In genomic region chr1:213989740-213990472, GRCh38 we compare ENCODE assay signal across 9 cellular contexts. TPM values are rescaled to one million over a fixed set of nuclear protein-coding genes. Genes with fewer than 3 reads are reported as not detected.
DNase-seq lines count a peak whose midpoint lies in the region; ATAC-seq, FAIRE-seq and TF ChIP-seq lines count a peak whose summit lies in the region.
"Had no signal": no experiment of that assay in that cellular context is flagged by ENCODE, and none has a peak within 500 bp of the region (broad histone marks: within the 10 kb centered on the region; RNA-seq: fewer than 3 reads in every experiment).

No MANE protein-coding gene starts in this region.

- no peak for TF ChIP-seq POLR2A in Peyer's patch (IDR thresholded peaks at IDR 0.05)

- CTCF ChIA-PET in activated CD8-positive, alpha-beta T cell treated with anti-CD3 and anti-CD28 coated beads for 36 hours (lab: Charles Lee) = no interaction called here
- CTCF ChIA-PET in activated CD8-positive, alpha-beta T cell treated with anti-CD3 and anti-CD28 coated beads, Interleukin-2, amount 10 ng/mL, durations not matched to agents 7 days and 5 days (lab: Charles Lee) = no interaction called here

- H3K27ac ChIP-seq in Peyer's patch = peak overlapping the region in 1 of 4 donors; percentile 15
- H3K27ac ChIP-seq in temporal lobe (ENCODE audit: low read depth, low read length) = peak overlapping the region; percentile 84

- no peaks in the 10 kb centered on the region for H3K9me3 Mint-ChIP-seq in activated CD8-positive, alpha-beta T cell treated with anti-CD3 and anti-CD28 coated beads for 36 hours
- H3K9me3 Mint-ChIP-seq in activated CD8-positive, alpha-beta T cell treated with anti-CD3 and anti-CD28 coated beads, Interleukin-2, amount 10 ng/mL, durations not matched to agents 7 days and 5 days (ENCODE audit: insufficient read depth) = no peaks in the 10 kb centered on the region
- H3K9me3 Mint-ChIP-seq: stimulated activated naive CD8-positive, alpha-beta T cell treated with anti-CD3 and anti-CD28 coated beads, Interleukin-15, Interleukin-2, amounts not matched to agents 100 ng/mL and 50 ng/mL, for 24 hours had no signal

- ATAC-seq in activated CD8-positive, alpha-beta T cell treated with anti-CD3 and anti-CD28 coated beads for 36 hours = no peak
- no peak for ATAC-seq in activated CD8-positive, alpha-beta T cell treated with anti-CD3 and anti-CD28 coated beads, Interleukin-2, amount 10 ng/mL, durations not matched to agents 7 days and 5 days
- no peak for ATAC-seq in HG03139 (IDR thresholded peaks at IDR 0.05; ENCODE audit: unreplicated experiment)

- H3K27ac Mint-ChIP-seq in activated CD8-positive, alpha-beta T cell treated with anti-CD3 and anti-CD28 coated beads for 36 hours = no peak overlapping the region
- no peak overlapping the region for H3K27ac Mint-ChIP-seq in activated CD8-positive, alpha-beta T cell treated with anti-CD3 and anti-CD28 coated beads, Interleukin-2, amount 10 ng/mL, durations not matched to agents 7 days and 5 days
- H3K27ac Mint-ChIP-seq: stimulated activated naive CD8-positive, alpha-beta T cell treated with anti-CD3 and anti-CD28 coated beads, Interleukin-15, Interleukin-2, amounts not matched to agents 100 ng/mL and 50 ng/mL, for 24 hours had no signal

- POLR2A ChIA-PET in activated CD8-positive, alpha-beta T cell treated with anti-CD3 and anti-CD28 coated beads for 36 hours (lab: Charles Lee) = no interaction called here
- POLR2A ChIA-PET in activated CD8-positive, alpha-beta T cell treated with anti-CD3 and anti-CD28 coated beads, Interleukin-2, amount 10 ng/mL, durations not matched to agents 7 days and 5 days (lab: Charles Lee) = no interaction called here

- H3K4me1 Mint-ChIP-seq in activated CD8-positive, alpha-beta T cell treated with anti-CD3 and anti-CD28 coated beads for 36 hours (ENCODE audit: low read depth) = peaks cover 24% of the 10 kb centered on the region
- peaks cover 23% of the 10 kb centered on the region for H3K4me1 Mint-ChIP-seq in activated CD8-positive, alpha-beta T cell treated with anti-CD3 and anti-CD28 coated beads, Interleukin-2, amount 10 ng/mL, durations not matched to agents 7 days and 5 days (ENCODE audit: low read depth)

- intact Hi-C loops in activated CD8-positive, alpha-beta T cell treated with anti-CD3 and anti-CD28 coated beads for 36 hours (cut with micrococcal nuclease) = no loop called here

- peaks cover 73% of the 10 kb centered on the region for H3K27me3 Mint-ChIP-seq in activated CD8-positive, alpha-beta T cell treated with anti-CD3 and anti-CD28 coated beads for 36 hours
- H3K27me3 Mint-ChIP-seq in activated CD8-positive, alpha-beta T cell treated with anti-CD3 and anti-CD28 coated beads, Interleukin-2, amount 10 ng/mL, durations not matched to agents 7 days and 5 days (ENCODE audit: low read depth) = peaks cover 69% of the 10 kb centered on the region

- peaks cover 0 to 16% of the 10 kb centered on the region in 2 donors for H3K27me3 ChIP-seq in Peyer's patch

- H3K4me3 Mint-ChIP-seq in activated CD8-positive, alpha-beta T cell treated with anti-CD3 and anti-CD28 coated beads for 36 hours = peak overlapping the region; percentile 13
- no peak overlapping the region for H3K4me3 Mint-ChIP-seq in activated CD8-positive, alpha-beta T cell treated with anti-CD3 and anti-CD28 coated beads, Interleukin-2, amount 10 ng/mL, durations not matched to agents 7 days and 5 days

- H3K4me1 ChIP-seq in Peyer's patch = peaks cover 0 to 18% (median 0%) of the 10 kb centered on the region in 4 donors

- no peaks in the 10 kb centered on the region for H3K36me3 ChIP-seq in Peyer's patch

- H3K4me3 ChIP-seq in Peyer's patch = peak overlapping the region in 3 of 4 donors; percentile 46 to 76 (median 63)

- DNase-seq in activated CD8-positive, alpha-beta T cell treated with anti-CD3 and anti-CD28 coated beads for 36 hours = no peak
- no peak for DNase-seq in activated CD8-positive, alpha-beta T cell treated with anti-CD3 and anti-CD28 coated beads, Interleukin-2, amount 10 ng/mL, durations not matched to agents 7 days and 5 days
- DNase-seq in Peyer's patch (no peak), NCI-H446 treated with DMSO at 0.1 percent for 48 hours (lab: John Stamatoyannopoulos, UW) (no peak)
- DNase-seq in activated CD4-positive, CD25-positive, alpha-beta regulatory T cell (lab: John Stamatoyannopoulos, UW) = no peak

- peak; percentile 93 for FAIRE-seq in islet of Langerhans (lab: Jason Lieb, UNC)

- TF ChIP-seq CTCF in activated CD8-positive, alpha-beta T cell treated with anti-CD3 and anti-CD28 coated beads for 36 hours (IDR thresholded peaks at IDR 0.05) = no peak
- no peak for TF ChIP-seq CTCF in Peyer's patch (IDR thresholded peaks at IDR 0.05)

- H3K36me3 Mint-ChIP-seq in activated CD8-positive, alpha-beta T cell treated with anti-CD3 and anti-CD28 coated beads for 36 hours (ENCODE audit: low read depth) = no peaks in the 10 kb centered on the region
- peaks cover 2% of the 10 kb centered on the region for H3K36me3 Mint-ChIP-seq in activated CD8-positive, alpha-beta T cell treated with anti-CD3 and anti-CD28 coated beads, Interleukin-2, amount 10 ng/mL, durations not matched to agents 7 days and 5 days (ENCODE audit: low read depth)

- H3K9me3 ChIP-seq in Peyer's patch = no peaks in the 10 kb centered on the region

RNA-seq across cellular contexts. Expression of gene PROX1, which starts 2.1 kb away (rescaled TPM):
- total RNA-seq in activated CD8-positive, alpha-beta T cell treated with anti-CD3 and anti-CD28 coated beads for 36 hours = under 1 TPM in 1 of 2 experiments, not detected in 1; 0.09 TPM
- not detected for total RNA-seq in activated CD8-positive, alpha-beta T cell treated with anti-CD3 and anti-CD28 coated beads, Interleukin-2, amount 10 ng/mL, durations not matched to agents 7 days and 5 days
- 10 to 100 TPM in 2 of 4 donors, 1 to 10 TPM in 2; 7.4 to 26.4 (median 13.7) TPM for total RNA-seq in Peyer's patch
- total RNA-seq in temporal lobe = 13.3 TPM

Comparison
In these comparisons a context has a peak if more than half of its experiments do, and no peak if none do; other contexts are left out.
1. RNA of gene PROX1, which starts 2.1 kb away (total RNA-seq): 7.4 to 26.4 TPM in Peyer's patch and 13.3 TPM in temporal lobe (single experiment); 0.09 TPM in activated CD8-positive, alpha-beta T cell treated with anti-CD3 and anti-CD28 coated beads for 36 hours and not detected in activated CD8-positive, alpha-beta T cell treated with anti-CD3 and anti-CD28 coated beads, Interleukin-2, amount 10 ng/mL, durations not matched to agents 7 days and 5 days; every median in the first group is over 4 times any median in the second.